ENCODE assay signal across 9 cellular contexts in genomic region chrX:10769165-10769564, GRCh38.
A peak's percentile ranks its signal among the peaks of the same experiment; 100 is the strongest.
DNase-seq lines count a peak whose midpoint lies in the region; ATAC-seq, FAIRE-seq and TF ChIP-seq lines count a peak whose summit lies in the region.
"Had no signal": no experiment of that assay in that cellular context is flagged by ENCODE, and none has a peak within 500 bp of the region (broad histone marks: within the 10 kb centered on the region; RNA-seq: fewer than 3 reads in every experiment).

No MANE protein-coding gene starts in this region.

- intact Hi-C loops in CD14-positive monocyte (cut with micrococcal nuclease) = no loop called here

- no peaks in the 10 kb centered on the region for H3K36me3 ChIP-seq in thoracic aorta

- DNase-seq in CD14-positive monocyte (ENCODE audit: low spot score) = no peak
- no peak for DNase-seq in GM19239 (ENCODE audit: insufficient read length, low spot score)
- DNase-seq in RKO (ENCODE audit: low spot score) = peak; percentile 45
- no peak for DNase-seq in foreskin keratinocyte
- no peak for DNase-seq in thoracic aorta (ENCODE audit: low spot score)
- no peak for DNase-seq in activated T-cell treated with anti-CD3 and anti-CD28 coated beads, Interleukin-2, amount 50 U/mL, for 48 hours
- DNase-seq in activated naive CD4-positive, alpha-beta T cell treated with anti-CD3 and anti-CD28 coated beads, Interleukin-2, amount 10 ng/mL, durations not matched to agents 7 days and 5 days = no peak

- H3K27me3 ChIP-seq in foreskin keratinocyte (no peaks in the 10 kb centered on the region), thoracic aorta (replicated peaks; ENCODE audit: insufficient read depth) (no peaks in the 10 kb centered on the region)

- H3K36me3 Mint-ChIP-seq in CD14-positive monocyte = no peaks in the 10 kb centered on the region
- H3K36me3 Mint-ChIP-seq in activated naive CD4-positive, alpha-beta T cell treated with anti-CD3 and anti-CD28 coated beads, Interleukin-2, amount 10 ng/mL, durations not matched to agents 7 days and 5 days = no peaks in the 10 kb centered on the region

- peak; percentile 48 for TF ChIP-seq CTCF in CD14-positive monocyte (IDR thresholded peaks at IDR 0.05)
- peak; percentile 49; the same call in 1 of the 2 replicates for TF ChIP-seq CTCF in LNCAP (IDR thresholded peaks at IDR 0.05)
- peak; percentile 63 for TF ChIP-seq CTCF in foreskin keratinocyte (conservative IDR thresholded peaks at IDR 0.05)
- TF ChIP-seq CTCF in thoracic aorta (IDR thresholded peaks at IDR 0.05) = no peak

- CTCF ChIA-PET in activated naive CD4-positive, alpha-beta T cell treated with anti-CD3 and anti-CD28 coated beads, Interleukin-2, amount 10 ng/mL, durations not matched to agents 7 days and 5 days (lab: Charles Lee) = interaction anchor here (0.7 to 1.5 kb wide), 3 partner anchors 23 to 579 kb away, joined by 4 to 6 read pairs (median 5); no protein-coding TSS in a partner anchor

- H3K27me3 Mint-ChIP-seq in CD14-positive monocyte (ENCODE audit: low read depth in 3 of 3) = no peaks in the 10 kb centered on the region
- H3K27me3 Mint-ChIP-seq in activated naive CD4-positive, alpha-beta T cell treated with anti-CD3 and anti-CD28 coated beads, Interleukin-2, amount 10 ng/mL, durations not matched to agents 7 days and 5 days = peaks cover 4% of the 10 kb centered on the region

- ATAC-seq in foreskin keratinocyte (peak; percentile 35), thoracic aorta (ENCODE audit: insufficient number of reproducible peaks, low FRiP score, low read depth) (no peak)

- peak; percentile 87 for FAIRE-seq in GM19239 (lab: Jason Lieb, UNC)

- no peak overlapping the region for H3K27ac Mint-ChIP-seq in CD14-positive monocyte
- H3K27ac Mint-ChIP-seq in activated naive CD4-positive, alpha-beta T cell treated with anti-CD3 and anti-CD28 coated beads, Interleukin-2, amount 10 ng/mL, durations not matched to agents 7 days and 5 days = no peak overlapping the region

- no peaks in the 10 kb centered on the region for H3K4me1 Mint-ChIP-seq in CD14-positive monocyte
- no peaks in the 10 kb centered on the region for H3K4me1 Mint-ChIP-seq in activated naive CD4-positive, alpha-beta T cell treated with anti-CD3 and anti-CD28 coated beads, Interleukin-2, amount 10 ng/mL, durations not matched to agents 7 days and 5 days

- H3K4me1 ChIP-seq in foreskin keratinocyte (no peaks in the 10 kb centered on the region), thoracic aorta (ENCODE audit: control insufficient read depth in 1 of 2, low read depth in 2 of 2) (no peaks in the 10 kb centered on the region)

- H3K9me3 Mint-ChIP-seq in CD14-positive monocyte = no peaks in the 10 kb centered on the region
- H3K9me3 Mint-ChIP-seq in activated naive CD4-positive, alpha-beta T cell treated with anti-CD3 and anti-CD28 coated beads, Interleukin-2, amount 10 ng/mL, durations not matched to agents 7 days and 5 days = no peaks in the 10 kb centered on the region

- no peak overlapping the region for H3K4me3 Mint-ChIP-seq in CD14-positive monocyte
- no peak overlapping the region for H3K4me3 Mint-ChIP-seq in activated naive CD4-positive, alpha-beta T cell treated with anti-CD3 and anti-CD28 coated beads, Interleukin-2, amount 10 ng/mL, durations not matched to agents 7 days and 5 days

- peak overlapping the region; percentile 51 for H3K4me3 ChIP-seq in thoracic aorta
- H3K4me3 ChIP-seq: lung had no signal

- no peak overlapping the region for H3K27ac ChIP-seq in foreskin keratinocyte
- H3K27ac ChIP-seq in thoracic aorta = peak overlapping the region; percentile 50 to 59

- H3K9me3 ChIP-seq in thoracic aorta = no peaks in the 10 kb centered on the region
